Comparison of ENCODE assay signal across 11 cellular contexts in the genomic region with DNA sequence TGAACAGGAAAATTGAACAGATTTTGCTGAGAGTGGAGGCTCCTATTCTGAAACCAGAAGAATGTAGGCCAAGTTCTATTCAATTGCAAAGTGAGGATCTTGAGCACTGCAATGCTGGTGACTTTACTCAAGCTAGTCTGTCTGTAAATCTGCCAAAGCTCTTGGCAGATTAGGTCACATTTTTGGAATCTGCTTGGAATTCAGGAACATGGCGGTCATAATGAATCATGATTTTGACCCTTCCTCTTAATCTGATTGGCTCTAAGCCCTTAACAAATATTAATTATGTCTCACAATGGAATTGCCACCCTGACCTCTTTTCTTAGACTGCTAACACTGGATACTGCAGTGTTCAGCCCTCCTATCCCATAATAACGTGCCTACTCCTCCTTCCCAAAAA. TPM values are rescaled to one million over a fixed set of nuclear protein-coding genes. Genes with fewer than 3 reads are reported as not detected.
DNase-seq lines count a peak whose midpoint lies in the region; ATAC-seq and TF ChIP-seq lines count a peak whose summit lies in the region.
"Had no signal": no experiment of that assay in that cellular context is flagged by ENCODE, and none has a peak within 500 bp of the region (broad histone marks: within the 10 kb centered on the region; RNA-seq: fewer than 3 reads in every experiment).

No MANE protein-coding gene starts in this region.

- H3K9me3 ChIP-seq in HAP-1, result no peaks in the 10 kb centered on the region
- H3K9me3 ChIP-seq in ascending aorta, result no peaks in the 10 kb centered on the region
- no peaks in the 10 kb centered on the region for H3K9me3 ChIP-seq in right cardiac atrium (ENCODE audit: control insufficient read depth, low read length)
- no peaks in the 10 kb centered on the region for H3K9me3 ChIP-seq in smooth muscle cell (replicated peaks; ENCODE audit: low read depth)

- intact Hi-C loops in ascending aorta (cut with DNase I) (loop anchor here (5.0 kb wide), 1 partner anchor 387 kb away; no protein-coding TSS in a partner anchor), right cardiac atrium (cut with DNase I) (loop anchor here in 1 of 4 donors (5.0 kb wide), 1 partner anchor 303 kb away; no protein-coding TSS in a partner anchor)

- H3K4me1 Mint-ChIP-seq in activated naive CD4-positive, alpha-beta T cell treated with anti-CD3 and anti-CD28 coated beads, Interleukin-2, amount 10 ng/mL, durations not matched to agents 7 days and 5 days, result no peaks in the 10 kb centered on the region
- H3K4me1 Mint-ChIP-seq: activated CD4-positive, alpha-beta T cell treated with anti-CD3 and anti-CD28 coated beads, Interleukin-2, amount 10 ng/mL, durations not matched to agents 7 days and 5 days had no signal

- H3K27ac Mint-ChIP-seq in activated naive CD4-positive, alpha-beta T cell treated with anti-CD3 and anti-CD28 coated beads, Interleukin-2, amount 10 ng/mL, durations not matched to agents 7 days and 5 days, result no peak overlapping the region
- H3K27ac Mint-ChIP-seq: activated CD4-positive, alpha-beta T cell treated with anti-CD3 and anti-CD28 coated beads, Interleukin-2, amount 10 ng/mL, durations not matched to agents 7 days and 5 days had no signal

- no peaks in the 10 kb centered on the region for H4K20me1 ChIP-seq in smooth muscle cell (ENCODE audit: low read depth)

- no peak overlapping the region for H3K4me3 Mint-ChIP-seq in activated naive CD4-positive, alpha-beta T cell treated with anti-CD3 and anti-CD28 coated beads, Interleukin-2, amount 10 ng/mL, durations not matched to agents 7 days and 5 days
- H3K4me3 Mint-ChIP-seq: activated CD4-positive, alpha-beta T cell treated with anti-CD3 and anti-CD28 coated beads, Interleukin-2, amount 10 ng/mL, durations not matched to agents 7 days and 5 days had no signal

- no peaks in the 10 kb centered on the region for H3K79me2 ChIP-seq in smooth muscle cell (ENCODE audit: low read depth)

- no peaks in the 10 kb centered on the region for H3F3A ChIP-seq in smooth muscle cell (ENCODE audit: low read depth)

- no peaks in the 10 kb centered on the region for H3K36me3 ChIP-seq in HAP-1 (replicated peaks)
- no peaks in the 10 kb centered on the region for H3K36me3 ChIP-seq in ascending aorta
- no peaks in the 10 kb centered on the region for H3K36me3 ChIP-seq in smooth muscle cell (ENCODE audit: low read depth)

- H3K9ac ChIP-seq in smooth muscle cell (ENCODE audit: low read depth), result no peak overlapping the region

- no peaks in the 10 kb centered on the region for H3K36me3 Mint-ChIP-seq in activated naive CD4-positive, alpha-beta T cell treated with anti-CD3 and anti-CD28 coated beads, Interleukin-2, amount 10 ng/mL, durations not matched to agents 7 days and 5 days

- H3K27me3 ChIP-seq in HAP-1 (ENCODE audit: low read depth), result no peaks in the 10 kb centered on the region
- H3K27me3 ChIP-seq in ascending aorta, result no peaks in the 10 kb centered on the region
- no peaks in the 10 kb centered on the region for H3K27me3 ChIP-seq in right cardiac atrium (ENCODE audit: control insufficient read depth, insufficient read depth)
- H3K27me3 ChIP-seq in smooth muscle cell (ENCODE audit: low read depth), result no peaks in the 10 kb centered on the region

- in situ Hi-C loops in HAP-1 (cut with MboI; ENCODE audit: low sequenced_read_pairs), result loop anchor here (10.0 kb wide), 1 partner anchor 76 kb away; no protein-coding TSS in a partner anchor

- whole genome bisulfite sequencing in right cardiac atrium, result 41% methylated on average over 2 of the region's 2 CpGs
- 50% methylated on average over 2 of the region's 2 CpGs for WGBS in smooth muscle cell (ENCODE audit: low lambda C conversion rate)

- no peak for TF ChIP-seq CTCF in ascending aorta (IDR thresholded peaks at IDR 0.05)
- TF ChIP-seq CTCF in smooth muscle cell (IDR thresholded peaks at IDR 0.05; ENCODE audit: borderline replicate concordance, insufficient read depth, poor library complexity, severe bottlenecking), result no peak

- no peak overlapping the region for H2AFZ ChIP-seq in smooth muscle cell (ENCODE audit: low read depth)

- H3K9me3 Mint-ChIP-seq in activated naive CD4-positive, alpha-beta T cell treated with anti-CD3 and anti-CD28 coated beads, Interleukin-2, amount 10 ng/mL, durations not matched to agents 7 days and 5 days, result no peaks in the 10 kb centered on the region
- H3K9me3 Mint-ChIP-seq: activated CD4-positive, alpha-beta T cell treated with anti-CD3 and anti-CD28 coated beads, Interleukin-2, amount 10 ng/mL, durations not matched to agents 7 days and 5 days had no signal

- DNase-seq in HAP-1 (ENCODE audit: low spot score in 2 of 2) (peak; percentile 39 to 81), ascending aorta (ENCODE audit: low spot score in 2 of 2) (no peak), right cardiac atrium (no peak), smooth muscle cell (lab: John Stamatoyannopoulos, UW; ENCODE audit: unreplicated experiment) (no peak), LoVo (ENCODE audit: low spot score) (no peak)
- DNase-seq in activated naive CD4-positive, alpha-beta T cell treated with anti-CD3 and anti-CD28 coated beads, Interleukin-2, amount 10 ng/mL, durations not matched to agents 7 days and 5 days, result no peak
- DNase-seq: activated CD4-positive, alpha-beta T cell treated with anti-CD3 and anti-CD28 coated beads, Interleukin-2, amount 10 ng/mL, durations not matched to agents 7 days and 5 days; DMS79 had no signal

- ATAC-seq in right cardiac atrium (peak; percentile 70 to 74), HG02571 (IDR thresholded peaks at IDR 0.05; ENCODE audit: unreplicated experiment) (no peak), HG02884 (IDR thresholded peaks at IDR 0.05; ENCODE audit: unreplicated experiment) (no peak)

- peak overlapping the region; percentile 31 for H3K4me2 ChIP-seq in smooth muscle cell

- peaks cover 58% of the 10 kb centered on the region for H3K27me3 Mint-ChIP-seq in activated naive CD4-positive, alpha-beta T cell treated with anti-CD3 and anti-CD28 coated beads, Interleukin-2, amount 10 ng/mL, durations not matched to agents 7 days and 5 days

- H3K27ac ChIP-seq in ascending aorta (peak overlapping the region; percentile 80 to 93), right cardiac atrium (ENCODE audit: low read length) (no peak overlapping the region), smooth muscle cell (ENCODE audit: low read depth) (peak overlapping the region; percentile 27)

- H3K4me1 ChIP-seq in HAP-1 (peaks cover 60% of the 10 kb centered on the region), ascending aorta (peaks cover 6 to 43% of the 10 kb centered on the region in 2 donors), right cardiac atrium (ENCODE audit: control insufficient read depth, insufficient read depth, low read length) (peaks cover 3% of the 10 kb centered on the region), smooth muscle cell (ENCODE audit: low read depth) (peaks cover 24% of the 10 kb centered on the region)

- H3K4me3 ChIP-seq in HAP-1 (no peak overlapping the region), ascending aorta (no peak overlapping the region), right cardiac atrium (ENCODE audit: low read length) (no peak overlapping the region), smooth muscle cell (no peak overlapping the region)
- H3K4me3 ChIP-seq: skin epidermis had no signal

- CTCF ChIA-PET in activated naive CD4-positive, alpha-beta T cell treated with anti-CD3 and anti-CD28 coated beads, Interleukin-2, amount 10 ng/mL, durations not matched to agents 7 days and 5 days (lab: Charles Lee), result no interaction called here

RNA-seq across cellular contexts. Expression of a gene that starts 7.2 kb away (rescaled TPM):
- total RNA-seq in ascending aorta, result 71.2 TPM
- 10 to 100 TPM; 30.1 to 44.9 (median 32.1) TPM for total RNA-seq in right cardiac atrium
- polyA plus RNA-seq in right cardiac atrium, result 12.2 TPM
- 86.6 and 95.2 TPM in 2 replicates for total RNA-seq in smooth muscle cell
- 47.5 and 54.6 TPM in 2 replicates for polyA plus RNA-seq in smooth muscle cell

Comparison
In these comparisons a context has a peak if more than half of its experiments do, and no peak if none do; other contexts are left out.
1. DNase-seq: peak in HAP-1 (2 of 2); none in ascending aorta (0 of 2), right cardiac atrium (0 of 3), smooth muscle cell (single experiment), LoVo (single experiment) and activated naive CD4-positive, alpha-beta T cell treated with anti-CD3 and anti-CD28 coated beads, Interleukin-2, amount 10 ng/mL, durations not matched to agents 7 days and 5 days (single experiment).
2. ATAC-seq: peak in right cardiac atrium (2 of 2); none in HG02571 (single experiment) and HG02884 (single experiment).